Comparison of ENCODE assay signal across 15 cellular contexts in the genomic region with DNA sequence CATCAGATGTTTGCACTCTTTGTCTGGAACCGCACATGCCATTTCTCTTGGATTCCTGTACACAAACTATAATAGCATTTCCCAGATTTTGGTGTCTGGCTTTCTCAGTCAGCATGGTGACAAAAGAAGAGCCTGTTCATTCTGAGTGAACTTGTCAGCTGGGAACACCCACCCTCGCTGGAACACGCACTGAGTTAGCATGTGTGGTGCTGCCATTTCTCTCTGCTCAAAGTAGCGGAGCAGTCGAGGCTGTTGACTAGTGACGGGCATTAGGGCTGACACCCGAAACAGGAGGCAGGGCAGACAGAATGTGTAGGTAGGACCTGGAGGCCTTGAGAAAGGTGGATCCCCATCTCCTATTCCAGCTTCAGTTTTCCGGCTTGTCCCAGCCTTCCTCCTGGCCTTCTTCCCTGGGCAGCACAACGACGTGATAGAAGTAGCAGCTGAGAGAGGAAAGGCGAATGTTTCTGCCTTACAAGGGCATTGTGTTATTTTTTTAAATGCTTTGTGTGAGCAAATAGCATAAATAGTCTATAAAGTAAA.
A peak's percentile ranks its signal among the peaks of the same experiment; 100 is the strongest.
DNase-seq lines count a peak whose midpoint lies in the region; ATAC-seq and TF ChIP-seq lines count a peak whose summit lies in the region.
"Had no signal": no experiment of that assay in that cellular context is flagged by ENCODE, and none has a peak within 500 bp of the region (broad histone marks: within the 10 kb centered on the region; RNA-seq: fewer than 3 reads in every experiment).

No MANE protein-coding gene starts in this region.

- no peak overlapping the region for H3K4ac ChIP-seq in mesenchymal stem cell (ENCODE audit: low read depth in 1 of 2, low read length in 2 of 2)

- POLR2A ChIA-PET in MCF 10A (lab: Yijun Ruan, JAX), result interaction anchor here (0.7 to 18.5 kb wide), 7 partner anchors 9 to 645 kb away, joined by 3 to 378 read pairs (median 13); no protein-coding TSS in a partner anchor

- TF ChIP-seq CTCF in GM23338 (conservative IDR thresholded peaks at IDR 0.05; ENCODE audit: low read depth in 2 of 2), result no peak
- no peak for TF ChIP-seq CTCF in MCF 10A (IDR thresholded peaks at IDR 0.05; ENCODE audit: unreplicated experiment)
- TF ChIP-seq CTCF in stomach (IDR thresholded peaks at IDR 0.05), result no peak

- H3K4me1 Mint-ChIP-seq in GM23338 (peaks cover 24% of the 10 kb centered on the region), MCF 10A (ENCODE audit: insufficient read depth, unreplicated experiment) (peaks cover 46% of the 10 kb centered on the region)

- peaks cover 5% of the 10 kb centered on the region for H3K27me3 Mint-ChIP-seq in GM23338 (ENCODE audit: insufficient read depth, low read depth, poor library complexity)
- no peaks in the 10 kb centered on the region for H3K27me3 Mint-ChIP-seq in MCF 10A (ENCODE audit: insufficient read depth, unreplicated experiment)

- H2BK12ac ChIP-seq in mesenchymal stem cell (ENCODE audit: low read length in 2 of 2), result no peak overlapping the region

- intact Hi-C loops in MCF 10A (cut with micrococcal nuclease) (no loop called here), stomach (cut with DNase I; ENCODE audit: low total_unique reads) (no loop called here)

- no peak overlapping the region for H3K4me3 Mint-ChIP-seq in GM23338
- peak overlapping the region; percentile 9 for H3K4me3 Mint-ChIP-seq in MCF 10A (ENCODE audit: unreplicated experiment)
- H3K4me3 Mint-ChIP-seq: activated CD4-positive, alpha-beta memory T cell treated with anti-CD3 and anti-CD28 coated beads for 36 hours; T-helper 2 cell treated with Interferon-gamma antibody and Interleukin-4, amounts not matched to agents 5 μg/mL and 100 μg/mL, for 36 hours had no signal

- H2AK5ac ChIP-seq in mesenchymal stem cell (ENCODE audit: low read length, severe bottlenecking), result peak overlapping the region; percentile 21

- no peaks in the 10 kb centered on the region for H3K36me3 ChIP-seq in GM23338 (ENCODE audit: insufficient read depth)
- H3K36me3 ChIP-seq in mesenchymal stem cell (ENCODE audit: control insufficient read depth in 1 of 2, insufficient read depth in 2 of 2, low read depth in 1 of 2, low read length in 2 of 2), result peaks cover 0 to 11% of the 10 kb centered on the region in 2 experiments
- H3K36me3 ChIP-seq in stomach, result peaks cover 0 to 8% (median 1%) of the 10 kb centered on the region in 4 donors
- H3K36me3 ChIP-seq: brain microvascular endothelial cell had no signal

- no peak for DNase-seq in GM23338 (ENCODE audit: low spot score)
- DNase-seq in MCF 10A (ENCODE audit: unreplicated experiment), result no peak
- no peak for DNase-seq in mesenchymal stem cell
- no peak for DNase-seq in stomach
- no peak for DNase-seq in mucosa of gallbladder (ENCODE audit: low spot score)
- no peak for DNase-seq in activated T-cell treated with anti-CD3 and anti-CD28 coated beads, Interleukin-2, amount 50 U/mL, for 1 hour
- DNase-seq in GM19240 (ENCODE audit: insufficient read length, low spot score), result no peak
- DNase-seq: activated effector memory CD4-positive, alpha-beta T cell treated with Interleukin-2 at 50 U/mL for 16 hours; AML-193; brain microvascular endothelial cell; glutamatergic neuron had no signal

- H2BK120ac ChIP-seq in mesenchymal stem cell (ENCODE audit: low read depth, low read length), result no peak overlapping the region

- WGBS in mesenchymal stem cell, result 91% methylated on average over 7 of the region's 11 CpGs
- WGBS in stomach, 5 donors, result 68 to 83% (median 73%) methylated on average over 9 to 11 of the region's 11 CpGs

- H3K79me2 ChIP-seq in GM23338 (replicated peaks; ENCODE audit: insufficient read depth), result peaks cover 50% of the 10 kb centered on the region
- H3K79me2 ChIP-seq: parathyroid adenoma had no signal

- peak; percentile 40; the same call in 2 of the 3 replicates for ATAC-seq in GM23338
- ATAC-seq in GM21528 (IDR thresholded peaks at IDR 0.05; ENCODE audit: low FRiP score, unreplicated experiment), result no peak

- no peaks in the 10 kb centered on the region for H3F3A ChIP-seq in GM23338 (replicated peaks; ENCODE audit: low read depth)

- no peak overlapping the region for H3K9ac ChIP-seq in mesenchymal stem cell (ENCODE audit: low read length)
- H3K9ac ChIP-seq: parathyroid adenoma had no signal

- no peaks in the 10 kb centered on the region for H3K9me2 ChIP-seq in GM23338 (ENCODE audit: insufficient read depth)

- H3K36me3 Mint-ChIP-seq in GM23338 (ENCODE audit: low read depth), result no peaks in the 10 kb centered on the region
- H3K36me3 Mint-ChIP-seq in MCF 10A (ENCODE audit: insufficient read depth, unreplicated experiment), result peaks cover 14% of the 10 kb centered on the region
- H3K36me3 Mint-ChIP-seq: activated CD4-positive, alpha-beta memory T cell treated with anti-CD3 and anti-CD28 coated beads for 36 hours had no signal

- no peak overlapping the region for H2AFZ ChIP-seq in GM23338
- no peak overlapping the region for H2AFZ ChIP-seq in mesenchymal stem cell (ENCODE audit: low read depth, low read length)
- H2AFZ ChIP-seq: parathyroid adenoma had no signal

- BruUV-seq in MCF 10A (replicated peaks; lab: Mats Ljungman, UMichigan), result TSS peak; percentile 8

- H4K8ac ChIP-seq in mesenchymal stem cell (ENCODE audit: low read length), result peak overlapping the region; percentile 7

- TF ChIP-seq POLR2A in stomach (IDR thresholded peaks at IDR 0.05), result no peak

- TF ChIP-seq EP300 in stomach (IDR thresholded peaks at IDR 0.05), result no peak

- H3K79me1 ChIP-seq in mesenchymal stem cell (replicated peaks; ENCODE audit: low read length, poor library complexity, severe bottlenecking), result peaks cover 28% of the 10 kb centered on the region

- peak overlapping the region; percentile 59 for H3K27ac ChIP-seq in GM23338 (ENCODE audit: low read depth)
- no peak overlapping the region for H3K27ac ChIP-seq in mesenchymal stem cell (ENCODE audit: low read length, poor library complexity, severe bottlenecking)
- H3K27ac ChIP-seq in stomach, result peak overlapping the region; percentile 2 to 78 (median 65)
- H3K27ac ChIP-seq: brain microvascular endothelial cell had no signal

- H3K4me1 ChIP-seq in GM23338 (ENCODE audit: insufficient read depth), result peaks cover 25% of the 10 kb centered on the region
- peaks cover 24% of the 10 kb centered on the region for H3K4me1 ChIP-seq in mesenchymal stem cell (ENCODE audit: control insufficient read depth, insufficient read depth, low read depth, low read length)
- H3K4me1 ChIP-seq in stomach, result peaks cover 38 to 73% (median 48%) of the 10 kb centered on the region in 4 donors
- H3K4me1 ChIP-seq: parathyroid adenoma had no signal

- peaks cover 6% of the 10 kb centered on the region; the same call in 1 of the 2 replicates for H4K20me1 ChIP-seq in GM23338 (replicated peaks; ENCODE audit: insufficient read depth)

- H3K9me3 Mint-ChIP-seq in GM23338, result no peaks in the 10 kb centered on the region
- no peaks in the 10 kb centered on the region for H3K9me3 Mint-ChIP-seq in MCF 10A (ENCODE audit: unreplicated experiment)
- H3K9me3 Mint-ChIP-seq: activated CD4-positive, alpha-beta memory T cell treated with anti-CD3 and anti-CD28 coated beads for 36 hours; T-helper 2 cell treated with Interferon-gamma antibody and Interleukin-4, amounts not matched to agents 5 μg/mL and 100 μg/mL, for 36 hours had no signal

- peak overlapping the region in 1 of 2 experiments; percentile 36 for H3K14ac ChIP-seq in mesenchymal stem cell (ENCODE audit: low read length in 2 of 2)

- H4K91ac ChIP-seq in mesenchymal stem cell (ENCODE audit: low read length), result no peak overlapping the region

- H3K9me3 ChIP-seq in mesenchymal stem cell (ENCODE audit: control insufficient read depth, low read length) (no peaks in the 10 kb centered on the region), stomach (no peaks in the 10 kb centered on the region)

- H2BK5ac ChIP-seq in mesenchymal stem cell (ENCODE audit: low read depth, low read length, poor library complexity, severe bottlenecking), result no peak overlapping the region

- H2BK15ac ChIP-seq in mesenchymal stem cell (ENCODE audit: low read depth, poor library complexity, severe bottlenecking), result no peak overlapping the region

- no peak overlapping the region for H3K4me3 ChIP-seq in GM23338
- no peak overlapping the region for H3K4me3 ChIP-seq in mesenchymal stem cell (ENCODE audit: insufficient read depth in 1 of 2, low read depth in 1 of 2, low read length in 2 of 2)
- no peak overlapping the region for H3K4me3 ChIP-seq in stomach

- CTCF ChIA-PET in MCF 10A (lab: Yijun Ruan, JAX), result interaction anchor here (0.6 to 1.3 kb wide), 8 partner anchors 17 to 351 kb away, joined by 3 to 5 read pairs (median 3); no protein-coding TSS in a partner anchor

- H3K27ac Mint-ChIP-seq in GM23338 (no peak overlapping the region), MCF 10A (ENCODE audit: low read depth, unreplicated experiment) (peak overlapping the region; percentile 83)
- H3K27ac Mint-ChIP-seq: T-helper 2 cell treated with Interferon-gamma antibody and Interleukin-4, amounts not matched to agents 5 μg/mL and 100 μg/mL, for 36 hours had no signal

- peak overlapping the region in 1 of 2 experiments; percentile 16 for H3K18ac ChIP-seq in mesenchymal stem cell (ENCODE audit: low read depth in 1 of 2, low read length in 2 of 2)

- H3K27me3 ChIP-seq in GM23338 (ENCODE audit: insufficient read depth) (no peaks in the 10 kb centered on the region), mesenchymal stem cell (ENCODE audit: control insufficient read depth in 1 of 2, insufficient read depth in 1 of 2, low read length in 2 of 2) (no peaks in the 10 kb centered on the region), stomach (no peaks in the 10 kb centered on the region)
- H3K27me3 ChIP-seq: brain microvascular endothelial cell had no signal

- H3K23ac ChIP-seq in mesenchymal stem cell (ENCODE audit: low read length in 2 of 2), result no peak overlapping the region

- peak overlapping the region; percentile 29; the same call in 1 of the 2 replicates for H3K4me2 ChIP-seq in GM23338
- H3K4me2 ChIP-seq in mesenchymal stem cell (ENCODE audit: low read length, poor library complexity, severe bottlenecking), result no peak overlapping the region

TF ChIP-seq in GM23338, 12 proteins besides CTCF, POLR2A, EP300 and RAD21 (continues in another document):
- TF ChIP-seq STAT1 (IDR thresholded peaks at IDR 0.05; ENCODE audit: unreplicated experiment) (no peak), JUNB (IDR thresholded peaks at IDR 0.05; ENCODE audit: unreplicated experiment) (no peak), EZH2phosphoT487 (IDR thresholded peaks at IDR 0.05; ENCODE audit: unreplicated experiment) (no peak), POLR2AphosphoS5 (IDR thresholded peaks at IDR 0.05; ENCODE audit: low read depth) (no peak), NANOG (IDR thresholded peaks at IDR 0.05; ENCODE audit: borderline replicate concordance) (no peak), ZNF114 (CRISPR knock-in tag; IDR thresholded peaks at IDR 0.05) (no peak), CREB1 (CRISPR knock-in tag; IDR thresholded peaks at IDR 0.05; ENCODE audit: low read depth) (no peak), ZNF331 (CRISPR knock-in tag; IDR thresholded peaks at IDR 0.05; ENCODE audit: low read depth) (no peak)
